21 cellular contexts compared by ENCODE assay signal in the genomic region with DNA sequence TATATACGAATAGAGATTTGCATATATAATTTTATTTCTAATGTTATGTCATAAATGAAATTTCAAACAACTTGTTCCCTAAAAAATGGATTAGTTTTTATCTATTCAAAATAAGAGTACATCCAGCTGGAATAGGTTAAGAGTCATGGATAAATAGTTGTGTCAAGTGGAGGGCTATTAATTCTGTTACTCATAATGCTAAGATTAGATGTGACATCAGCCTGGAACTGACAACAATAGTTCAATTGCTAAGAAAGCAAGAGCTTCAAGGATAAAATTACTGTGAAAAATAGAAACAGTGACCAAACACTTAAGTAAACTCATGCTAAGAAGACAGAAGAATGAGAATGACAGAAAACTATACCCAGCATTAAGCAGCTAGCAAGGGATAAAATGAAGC.
DNase-seq lines count a peak whose midpoint lies in the region; ATAC-seq and TF ChIP-seq lines count a peak whose summit lies in the region.
"Had no signal": no experiment of that assay in that cellular context is flagged by ENCODE, and none has a peak within 500 bp of the region (broad histone marks: within the 10 kb centered on the region; RNA-seq: fewer than 3 reads in every experiment).

No MANE protein-coding gene starts in this region.

- WGBS in mesenchymal stem cell, result 100% methylated on average over 1 of the region's 1 CpG

- intact Hi-C loops in CD4-positive, alpha-beta T cell (cut with DNase I, micrococcal nuclease), result no loop called here

- H4K8ac ChIP-seq in mesenchymal stem cell (ENCODE audit: low read length), result no peak overlapping the region

- no peak overlapping the region for H3K27ac Mint-ChIP-seq in CD4-positive, alpha-beta T cell
- H3K27ac Mint-ChIP-seq: activated CD8-positive, alpha-beta memory T cell treated with anti-CD3 and anti-CD28 coated beads, Interleukin-2, amount 10 ng/mL, durations not matched to agents 7 days and 5 days; activated naive CD8-positive, alpha-beta T cell treated with anti-CD3 and anti-CD28 coated beads, Interleukin-2, amount 10 ng/mL, durations not matched to agents 7 days and 5 days; activated T-helper 2 cell treated with anti-CD3 and anti-CD28 coated beads, Interferon-gamma antibody, Interleukin-2, Interleukin-4, amounts not matched to agents 10 μg/mL and 5 μg/mL and 100 μg/mL, durations not matched to agents 14 hours and 24 hours and 36 hours; CD8-positive, alpha-beta memory T cell had no signal

- H3K9me3 Mint-ChIP-seq in CD4-positive, alpha-beta T cell, result peaks cover 19% of the 10 kb centered on the region

- H3K4me3 ChIP-seq in mesenchymal stem cell (ENCODE audit: insufficient read depth in 1 of 2, low read depth in 1 of 2, low read length in 2 of 2), result no peak overlapping the region
- H3K4me3 ChIP-seq: cardiac muscle cell, pancreas, tibial artery had no signal

- H3K4me2 ChIP-seq in mesenchymal stem cell (ENCODE audit: low read length, poor library complexity, severe bottlenecking), result no peak overlapping the region

- no peaks in the 10 kb centered on the region for H3K9me3 ChIP-seq in mesenchymal stem cell (ENCODE audit: control insufficient read depth, low read length)
- no peaks in the 10 kb centered on the region for H3K9me3 ChIP-seq in CD4-positive, alpha-beta T cell (ENCODE audit: control insufficient read depth, low read length)
- H3K9me3 ChIP-seq: pancreas, tibial artery had no signal

- no peak overlapping the region for H3K9ac ChIP-seq in mesenchymal stem cell (ENCODE audit: low read length)

- H3K14ac ChIP-seq in mesenchymal stem cell (ENCODE audit: low read length in 2 of 2), result no peak overlapping the region

- H3K36me3 Mint-ChIP-seq in CD4-positive, alpha-beta T cell (ENCODE audit: low read depth), result no peaks in the 10 kb centered on the region
- H3K36me3 Mint-ChIP-seq: activated CD8-positive, alpha-beta memory T cell treated with anti-CD3 and anti-CD28 coated beads, Interleukin-2, amount 10 ng/mL, durations not matched to agents 7 days and 5 days; activated naive CD8-positive, alpha-beta T cell treated with anti-CD3 and anti-CD28 coated beads, Interleukin-2, amount 10 ng/mL, durations not matched to agents 7 days and 5 days; CD8-positive, alpha-beta memory T cell had no signal

- no peak overlapping the region for H2BK120ac ChIP-seq in mesenchymal stem cell (ENCODE audit: low read depth, low read length)

- no peak overlapping the region for H3K23ac ChIP-seq in mesenchymal stem cell (ENCODE audit: low read length in 2 of 2)

- no peaks in the 10 kb centered on the region for H3K4me1 ChIP-seq in mesenchymal stem cell (ENCODE audit: control insufficient read depth, insufficient read depth, low read depth, low read length)
- H3K4me1 ChIP-seq: pancreas, tibial artery had no signal

- CTCF ChIA-PET in CD4-positive, alpha-beta T cell (lab: Charles Lee), result no interaction called here

- H3K79me1 ChIP-seq in mesenchymal stem cell (replicated peaks; ENCODE audit: low read length, poor library complexity, severe bottlenecking), result no peaks in the 10 kb centered on the region

- no peak overlapping the region for H2BK15ac ChIP-seq in mesenchymal stem cell (ENCODE audit: low read depth, poor library complexity, severe bottlenecking)

- no peak overlapping the region for H2BK12ac ChIP-seq in mesenchymal stem cell (ENCODE audit: low read length in 2 of 2)

- no peak overlapping the region for H3K18ac ChIP-seq in mesenchymal stem cell (ENCODE audit: low read depth in 1 of 2, low read length in 2 of 2)

- no peak overlapping the region for H3K4ac ChIP-seq in mesenchymal stem cell (ENCODE audit: low read depth in 1 of 2, low read length in 2 of 2)

- no peak overlapping the region for H2AK5ac ChIP-seq in mesenchymal stem cell (ENCODE audit: low read length, severe bottlenecking)

- TF ChIP-seq CTCF in CD4-positive, alpha-beta T cell (IDR thresholded peaks at IDR 0.05), result no peak

- no peak overlapping the region for H4K91ac ChIP-seq in mesenchymal stem cell (ENCODE audit: low read length)

- no peaks in the 10 kb centered on the region for H3K4me1 Mint-ChIP-seq in CD4-positive, alpha-beta T cell (ENCODE audit: low read depth)
- H3K4me1 Mint-ChIP-seq: activated CD8-positive, alpha-beta memory T cell treated with anti-CD3 and anti-CD28 coated beads, Interleukin-2, amount 10 ng/mL, durations not matched to agents 7 days and 5 days; activated naive CD8-positive, alpha-beta T cell treated with anti-CD3 and anti-CD28 coated beads, Interleukin-2, amount 10 ng/mL, durations not matched to agents 7 days and 5 days; CD8-positive, alpha-beta memory T cell had no signal

- H2BK5ac ChIP-seq in mesenchymal stem cell (ENCODE audit: low read depth, low read length, poor library complexity, severe bottlenecking), result no peak overlapping the region

- ATAC-seq in CD4-positive, alpha-beta T cell (ENCODE audit: poor library complexity), result no peak
- ATAC-seq in GM19324 (IDR thresholded peaks at IDR 0.05; ENCODE audit: low FRiP score, unreplicated experiment), result no peak
- ATAC-seq: activated CD8-positive, alpha-beta memory T cell treated with anti-CD3 and anti-CD28 coated beads, Interleukin-2, amount 10 ng/mL, durations not matched to agents 7 days and 5 days; pancreas had no signal

- H3K27ac ChIP-seq in mesenchymal stem cell (ENCODE audit: low read length, poor library complexity, severe bottlenecking), result no peak overlapping the region
- H3K27ac ChIP-seq in CD4-positive, alpha-beta T cell (ENCODE audit: low read depth, low read length), result no peak overlapping the region
- H3K27ac ChIP-seq: cardiac muscle cell, epithelial cell of prostate, HL-60, pancreas, tibial artery had no signal

- H3K27me3 Mint-ChIP-seq in CD4-positive, alpha-beta T cell, result no peaks in the 10 kb centered on the region
- H3K27me3 Mint-ChIP-seq: activated CD8-positive, alpha-beta memory T cell treated with anti-CD3 and anti-CD28 coated beads, Interleukin-2, amount 10 ng/mL, durations not matched to agents 7 days and 5 days; activated naive CD8-positive, alpha-beta T cell treated with anti-CD3 and anti-CD28 coated beads, Interleukin-2, amount 10 ng/mL, durations not matched to agents 7 days and 5 days had no signal

- H3K36me3 ChIP-seq in mesenchymal stem cell (ENCODE audit: control insufficient read depth in 1 of 2, insufficient read depth in 2 of 2, low read depth in 1 of 2, low read length in 2 of 2), result no peaks in the 10 kb centered on the region
- H3K36me3 ChIP-seq: cardiac muscle cell, pancreas, tibial artery had no signal

- H3K27me3 ChIP-seq in mesenchymal stem cell (ENCODE audit: control insufficient read depth in 1 of 2, insufficient read depth in 1 of 2, low read length in 2 of 2), result no peaks in the 10 kb centered on the region
- H3K27me3 ChIP-seq in CD4-positive, alpha-beta T cell (ENCODE audit: control insufficient read depth, insufficient read depth, low read length), result no peaks in the 10 kb centered on the region
- H3K27me3 ChIP-seq: cardiac muscle cell, pancreas, tibial artery had no signal

- DNase-seq in DMS53 (lab: John Stamatoyannopoulos, UW) (peak; percentile 76), NCI-H69 (lab: John Stamatoyannopoulos, UW) (peak; percentile 19), astrocyte of the hippocampus (ENCODE audit: low read depth, low spot score) (peak; percentile 25), mesenchymal stem cell (peak; percentile 60), DMS 273 treated with DMSO at 0.1 percent for 48 hours (lab: John Stamatoyannopoulos, UW) (no peak), pons (ENCODE audit: low spot score) (no peak)
- no peak for DNase-seq in CD4-positive, alpha-beta T cell
- DNase-seq: activated CD4-positive, CD25-positive, alpha-beta regulatory T cell treated with anti-CD3 and anti-CD28 coated beads, Interleukin-2, amount 50 U/mL, for 72 hours; activated CD8-positive, alpha-beta memory T cell treated with anti-CD3 and anti-CD28 coated beads, Interleukin-2, amount 10 ng/mL, durations not matched to agents 7 days and 5 days; activated naive CD8-positive, alpha-beta T cell treated with anti-CD3 and anti-CD28 coated beads, Interleukin-2, amount 10 ng/mL, durations not matched to agents 7 days and 5 days; CD8-positive, alpha-beta memory T cell; NCI-H524 treated with DMSO at 0.1 percent for 48 hours; pancreas; stimulated activated CD4-positive, alpha-beta T cell treated with anti-CD3 and anti-CD28 coated beads, Interleukin-1b, Interleukin-23, amount 100 ng/mL, for 48 hours; stimulated activated naive CD4-positive, alpha-beta T cell; tibial artery had no signal

- no peak overlapping the region for H3K4me3 Mint-ChIP-seq in CD4-positive, alpha-beta T cell
- H3K4me3 Mint-ChIP-seq: activated CD8-positive, alpha-beta memory T cell treated with anti-CD3 and anti-CD28 coated beads, Interleukin-2, amount 10 ng/mL, durations not matched to agents 7 days and 5 days; activated naive CD8-positive, alpha-beta T cell treated with anti-CD3 and anti-CD28 coated beads, Interleukin-2, amount 10 ng/mL, durations not matched to agents 7 days and 5 days; CD8-positive, alpha-beta memory T cell had no signal

- no peak overlapping the region for H2AFZ ChIP-seq in mesenchymal stem cell (ENCODE audit: low read depth, low read length)

- POLR2A ChIA-PET in CD4-positive, alpha-beta T cell (lab: Charles Lee), result interaction anchor here (1.1 kb wide), 1 partner anchor 10 kb away, joined by 3 read pairs; no protein-coding TSS in a partner anchor

Comparison
In these comparisons a context has a peak if more than half of its experiments do, and no peak if none do; other contexts are left out.
1. DNase-seq: peak in DMS53 (single experiment), NCI-H69 (single experiment), astrocyte of the hippocampus (single experiment) and mesenchymal stem cell (single experiment); none in DMS 273 treated with DMSO at 0.1 percent for 48 hours (single experiment), pons (single experiment) and CD4-positive, alpha-beta T cell (0 of 10).